Comparison of ENCODE assay signal across 12 cellular contexts in genomic region chr6:82396964-82397761, GRCh38. TPM values are rescaled to one million over a fixed set of nuclear protein-coding genes. Genes with fewer than 3 reads are reported as not detected.
A peak's percentile ranks its signal among the peaks of the same experiment; 100 is the strongest.
DNase-seq lines count a peak whose midpoint lies in the region; FAIRE-seq and TF ChIP-seq lines count a peak whose summit lies in the region.
"Had no signal": no experiment of that assay in that cellular context is flagged by ENCODE, and none has a peak within 500 bp of the region (broad histone marks: within the 10 kb centered on the region; RNA-seq: fewer than 3 reads in every experiment).

No MANE protein-coding gene starts in this region.

- H3K27ac Mint-ChIP-seq in HFFc6 = peak overlapping the region; percentile 75

- H3K36me3 Mint-ChIP-seq in HFFc6 (ENCODE audit: low read depth) = peaks cover 4% of the 10 kb centered on the region; the same call in 1 of the 2 replicates

- no peak overlapping the region for H3K4me3 ChIP-seq in foreskin fibroblast (ENCODE audit: low read depth in 1 of 2, low read length in 2 of 2)
- H3K4me3 ChIP-seq: uterus had no signal

- H3K4me3 Mint-ChIP-seq in HFFc6 = peak overlapping the region; percentile 77

- H3K27me3 Mint-ChIP-seq in HFFc6 (ENCODE audit: insufficient read depth) = no peaks in the 10 kb centered on the region; the same call in 1 of the 2 replicates

- H3K9me3 Mint-ChIP-seq in HFFc6 = no peaks in the 10 kb centered on the region

- peaks cover 48% of the 10 kb centered on the region for H3K4me1 Mint-ChIP-seq in HFFc6 (ENCODE audit: low read depth)

- TF ChIP-seq CTCF in HFFc6 (IDR thresholded peaks at IDR 0.05) (no peak), foreskin fibroblast (IDR thresholded peaks at IDR 0.05; ENCODE audit: low read depth, low read length) (no peak)

- no peak for FAIRE-seq in GM19239 (lab: Jason Lieb, UNC)

- peak; percentile 74 for DNase-seq in AG08396 (ENCODE audit: low spot score)
- DNase-seq in HFFc6 = peak; percentile 92
- peak; percentile 83 for DNase-seq in SW480 (ENCODE audit: low spot score)
- peak; percentile 87 to 92 for DNase-seq in foreskin fibroblast
- no peak for DNase-seq in GDM1 (lab: John Stamatoyannopoulos, UW)
- DNase-seq in NCI-H345 treated with DMSO at 0.1 percent for 48 hours (lab: John Stamatoyannopoulos, UW; ENCODE audit: unreplicated experiment) = no peak
- no peak for DNase-seq in GM19239 (ENCODE audit: insufficient read length, low spot score)
- DNase-seq in NCI-H2107 treated with DMSO at 0.1 percent for 48 hours (lab: John Stamatoyannopoulos, UW; ENCODE audit: unreplicated experiment) = no peak
- DNase-seq: activated T-cell treated with anti-CD3 and anti-CD28 coated beads, Interleukin-2, amount 50 U/mL, for 48 hours; NCI-H1436; stimulated activated CD4-positive, alpha-beta T cell treated with anti-CD3 and anti-CD28 coated beads, Interleukin-4, amount 100 ng/mL, for 24 hours had no signal

RNA-seq across cellular contexts. Expression of gene TPBG, which starts 33.5 kb away (rescaled TPM):
- total RNA-seq in HFFc6 (2021; fragmentation: NEBNext Ultra II Directional; extraction: Animal tissue kit (Norgen Biotek cat#: 25700)) = 100 to 1,000 TPM in 1 of 6 experiments, 10 to 100 TPM in 5; 70.0 to 123 (median 84.6) TPM

Comparison
In these comparisons a context has a peak if more than half of its experiments do, and no peak if none do; other contexts are left out.
1. DNase-seq: peak in AG08396 (single experiment), HFFc6 (single experiment), SW480 (single experiment) and foreskin fibroblast (2 of 2); none in GDM1 (single experiment), NCI-H345 treated with DMSO at 0.1 percent for 48 hours (single experiment), GM19239 (single experiment) and NCI-H2107 treated with DMSO at 0.1 percent for 48 hours (single experiment).